Comparison of ENCODE assay signal across 25 cellular contexts in the genomic region with DNA sequence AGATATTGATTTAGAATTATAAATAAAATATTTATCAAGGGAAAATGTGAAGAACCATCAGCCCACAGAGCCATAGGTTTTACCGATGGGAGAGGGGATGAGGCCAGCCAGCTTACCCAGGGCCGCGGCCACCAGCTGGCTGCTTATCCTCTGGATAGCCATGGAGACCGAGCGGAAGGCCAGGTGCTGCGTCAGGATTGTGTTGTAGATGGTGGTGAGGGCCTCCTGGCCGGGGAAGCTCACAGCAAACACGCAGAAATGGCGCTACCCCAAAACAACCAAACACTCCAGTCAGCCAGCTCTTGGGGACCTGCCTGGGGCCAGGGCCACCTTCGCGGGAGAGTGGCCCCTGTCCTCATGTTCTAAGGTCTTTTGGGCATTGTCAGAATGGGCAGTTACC.
DNase-seq lines count a peak whose midpoint lies in the region; ATAC-seq, FAIRE-seq and TF ChIP-seq lines count a peak whose summit lies in the region.
"Had no signal": no experiment of that assay in that cellular context is flagged by ENCODE, and none has a peak within 500 bp of the region (broad histone marks: within the 10 kb centered on the region; RNA-seq: fewer than 3 reads in every experiment).

No MANE protein-coding gene starts in this region.

- no peak for FAIRE-seq in GM12878 (lab: Jason Lieb, UNC)
- FAIRE-seq: A204.1, D721Med, GM12892, GM19239, H1 had no signal

- RAD21 ChIA-PET in GM12878 (lab: Charles Lee; ENCODE audit: unreplicated experiment), result no interaction called here

- intact Hi-C loops in GM12878 (cut with micrococcal nuclease; ENCODE audit: unreplicated experiment), result no loop called here

- H3K4me1 ChIP-seq in GM12878 (ENCODE audit: control insufficient read depth, insufficient read depth, low read length), result peaks cover 36% of the 10 kb centered on the region

- H4K20me1 ChIP-seq in GM12878 (ENCODE audit: control insufficient read depth, insufficient read depth), result no peaks in the 10 kb centered on the region
- H4K20me1 ChIP-seq: BLaER1 had no signal

- peak; percentile 36 for DNase-seq in NCI-H146 (lab: John Stamatoyannopoulos, UW)
- DNase-seq in NCI-H146 treated with DMSO at 0.1 percent for 48 hours (lab: John Stamatoyannopoulos, UW; ENCODE audit: unreplicated experiment), result no peak
- peak; percentile 5 for DNase-seq in COLO668 (lab: John Stamatoyannopoulos, UW; ENCODE audit: unreplicated experiment)
- peak; percentile 53 to 72 for DNase-seq in SHP77 (lab: John Stamatoyannopoulos, UW)
- no peak for DNase-seq in GM12878 (ENCODE audit: low read depth, low spot score)
- no peak for DNase-seq in NCI-H226
- no peak for DNase-seq in dedifferentiated amniotic fluid mesenchymal stem cell (ENCODE audit: extremely low spot score)
- DNase-seq: CD4-positive, CD25-positive, alpha-beta regulatory T cell; CD8-positive, alpha-beta T cell; DMS 273 treated with DMSO at 0.1 percent for 48 hours; DMS79; EL; GDM1; GM23248; H7; HCEC 1CT had no signal

- peak overlapping the region; percentile 70 for H3K27ac ChIP-seq in GM12878 (ENCODE audit: control insufficient read depth, insufficient read depth)
- H3K27ac ChIP-seq: 22Rv1, BLaER1, C4-2B, GM23248 had no signal

- no peak overlapping the region for H3K4me3 ChIP-seq in GM12878
- H3K4me3 ChIP-seq: BLaER1, GM23248 had no signal

- no peaks in the 10 kb centered on the region for H3K27me3 ChIP-seq in GM12878 (replicated peaks in 1 of 2; ENCODE audit: control insufficient read depth in 2 of 2, insufficient read depth in 2 of 2, low read length in 1 of 2)

- SMC1A ChIA-PET in GM12878 (lab: Charles Lee; ENCODE audit: uncharacterized antibody, unreplicated experiment), result no interaction called here

- ATAC-seq in GM12878, result no peak
- no peak for ATAC-seq in activated CD4-positive, CD25-positive, alpha-beta regulatory T cell treated with anti-CD3 and anti-CD28 coated beads, Interleukin-2, amount 50 U/mL, for 24 hours
- ATAC-seq: CD8-positive, alpha-beta T cell had no signal

- no peak for TF ChIP-seq CTCF in GM12878 (IDR thresholded peaks at IDR 0.05 in 2 of 3, conservative IDR thresholded peaks at IDR 0.05 in 1 of 3; ENCODE audit: control insufficient read depth in 2 of 3, extremely low read depth in 1 of 3, insufficient read depth in 1 of 3, low read depth in 3 of 3, low read length in 3 of 3)

- H3K36me3 ChIP-seq in GM12878 (ENCODE audit: control insufficient read depth in 2 of 2, insufficient read depth in 2 of 2, low read length in 1 of 2), result 0 out of 4 replicates have a peak, but pooled peaks cover 0 to 3% of the 10 kb centered on the region in 2 experiments
- H3K36me3 ChIP-seq: BLaER1 had no signal

- no peak overlapping the region; the same call in 1 of the 2 replicates for H3K4me2 ChIP-seq in GM12878 (ENCODE audit: control insufficient read depth, insufficient read depth)
- H3K4me2 ChIP-seq: BLaER1 had no signal

- no peak for TF ChIP-seq RAD21 in GM12878 (IDR thresholded peaks at IDR 0.05; ENCODE audit: insufficient read depth, low read depth, low read length)

- H3K79me2 ChIP-seq in GM12878 (ENCODE audit: control insufficient read depth, insufficient read depth, low read length), result peaks cover 30% of the 10 kb centered on the region

- peaks cover 22% of the 10 kb centered on the region for H3K9me3 ChIP-seq in GM12878 (replicated peaks; ENCODE audit: control insufficient read depth, insufficient read depth, low read length)

- WGBS in GM12878 (ENCODE audit: insufficient coverage, insufficient replicate concordance, low lambda C conversion rate, missing lambda C conversion rate), result 53% methylated on average over 11 of the region's 11 CpGs

- H2AFZ ChIP-seq in GM12878 (ENCODE audit: control insufficient read depth, low read depth, low read length), result no peak overlapping the region
- H2AFZ ChIP-seq: GM23248 had no signal

- CTCF ChIA-PET in GM12878 (lab: Yijun Ruan, JAX), result no interaction called here

- H3K9ac ChIP-seq in GM12878 (ENCODE audit: control insufficient read depth, insufficient read depth, low read length), result 0 out of 2 replicates have a peak overlapping the region, but pooled peaks have one; percentile 28
- H3K9ac ChIP-seq: BLaER1, GM23248 had no signal

- POLR2A ChIA-PET in GM12878 (lab: Charles Lee), result no interaction called here

- TF ChIP-seq EP300 in GM12878 (IDR thresholded peaks at IDR 0.05; ENCODE audit: borderline replicate concordance in 1 of 2, control insufficient read depth in 1 of 2, low read depth in 2 of 2, low read length in 2 of 2), result no peak

- no TSS peak for BruUV-seq in GM12878 (replicated peaks; lab: Mats Ljungman, UMichigan)

- in situ Hi-C loops in GM12878 (cut with MboI), result no loop called here

- no peak for TF ChIP-seq POLR2A in GM12878 (IDR thresholded peaks at IDR 0.05; ENCODE audit: low read depth, low read length)

TF ChIP-seq in GM12878, 131 proteins besides CTCF, POLR2A, EP300 and RAD21:
- TF ChIP-seq SIN3A (IDR thresholded peaks at IDR 0.05; ENCODE audit: low read depth, low read length) (no peak), CREM (IDR thresholded peaks at IDR 0.05; ENCODE audit: low read depth) (no peak), HCFC1 (IDR thresholded peaks at IDR 0.05; ENCODE audit: low read length) (no peak), HDGF (IDR thresholded peaks at IDR 0.05) (no peak), POU2F2 (IDR thresholded peaks at IDR 0.05; ENCODE audit: borderline replicate concordance, low read depth, low read length) (no peak), KLF5 (IDR thresholded peaks at IDR 0.05; ENCODE audit: partially characterized antibody) (no peak), YY1 (IDR thresholded peaks at IDR 0.05; ENCODE audit: low read depth, low read length) (no peak), FOXM1 (IDR thresholded peaks at IDR 0.05; ENCODE audit: low read depth, low read length) (no peak), SRF (IDR thresholded peaks at IDR 0.05; ENCODE audit: low read depth in 2 of 2, low read length in 2 of 2) (no peak), KDM1A (IDR thresholded peaks at IDR 0.05; ENCODE audit: borderline replicate concordance) (no peak), ZNF384 (IDR thresholded peaks at IDR 0.05; ENCODE audit: borderline replicate concordance, low read depth, low read length) (no peak), TARDBP (IDR thresholded peaks at IDR 0.05; ENCODE audit: borderline replicate concordance) (no peak), YBX1 (IDR thresholded peaks at IDR 0.05) (no peak), KAT2A (conservative IDR thresholded peaks at IDR 0.05; ENCODE audit: control insufficient read depth, low read depth, low read length) (no peak), ZNF217 (IDR thresholded peaks at IDR 0.05) (no peak), SMAD5 (IDR thresholded peaks at IDR 0.05; ENCODE audit: low read depth) (no peak), BHLHE40 (IDR thresholded peaks at IDR 0.05; ENCODE audit: borderline replicate concordance in 1 of 2, low read depth in 2 of 2, low read length in 1 of 2) (no peak), SMARCA5 (IDR thresholded peaks at IDR 0.05) (no peak)
- TF ChIP-seq, protein P1, sequence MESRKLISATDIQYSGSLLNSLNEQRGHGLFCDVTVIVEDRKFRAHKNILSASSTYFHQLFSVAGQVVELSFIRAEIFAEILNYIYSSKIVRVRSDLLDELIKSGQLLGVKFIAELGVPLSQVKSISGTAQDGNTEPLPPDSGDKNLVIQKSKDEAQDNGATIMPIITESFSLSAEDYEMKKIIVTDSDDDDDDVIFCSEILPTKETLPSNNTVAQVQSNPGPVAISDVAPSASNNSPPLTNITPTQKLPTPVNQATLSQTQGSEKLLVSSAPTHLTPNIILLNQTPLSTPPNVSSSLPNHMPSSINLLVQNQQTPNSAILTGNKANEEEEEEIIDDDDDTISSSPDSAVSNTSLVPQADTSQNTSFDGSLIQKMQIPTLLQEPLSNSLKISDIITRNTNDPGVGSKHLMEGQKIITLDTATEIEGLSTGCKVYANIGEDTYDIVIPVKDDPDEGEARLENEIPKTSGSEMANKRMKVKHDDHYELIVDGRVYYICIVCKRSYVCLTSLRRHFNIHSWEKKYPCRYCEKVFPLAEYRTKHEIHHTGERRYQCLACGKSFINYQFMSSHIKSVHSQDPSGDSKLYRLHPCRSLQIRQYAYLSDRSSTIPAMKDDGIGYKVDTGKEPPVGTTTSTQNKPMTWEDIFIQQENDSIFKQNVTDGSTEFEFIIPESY (IDR thresholded peaks at IDR 0.05), result no peak
- TF ChIP-seq, protein P2, sequence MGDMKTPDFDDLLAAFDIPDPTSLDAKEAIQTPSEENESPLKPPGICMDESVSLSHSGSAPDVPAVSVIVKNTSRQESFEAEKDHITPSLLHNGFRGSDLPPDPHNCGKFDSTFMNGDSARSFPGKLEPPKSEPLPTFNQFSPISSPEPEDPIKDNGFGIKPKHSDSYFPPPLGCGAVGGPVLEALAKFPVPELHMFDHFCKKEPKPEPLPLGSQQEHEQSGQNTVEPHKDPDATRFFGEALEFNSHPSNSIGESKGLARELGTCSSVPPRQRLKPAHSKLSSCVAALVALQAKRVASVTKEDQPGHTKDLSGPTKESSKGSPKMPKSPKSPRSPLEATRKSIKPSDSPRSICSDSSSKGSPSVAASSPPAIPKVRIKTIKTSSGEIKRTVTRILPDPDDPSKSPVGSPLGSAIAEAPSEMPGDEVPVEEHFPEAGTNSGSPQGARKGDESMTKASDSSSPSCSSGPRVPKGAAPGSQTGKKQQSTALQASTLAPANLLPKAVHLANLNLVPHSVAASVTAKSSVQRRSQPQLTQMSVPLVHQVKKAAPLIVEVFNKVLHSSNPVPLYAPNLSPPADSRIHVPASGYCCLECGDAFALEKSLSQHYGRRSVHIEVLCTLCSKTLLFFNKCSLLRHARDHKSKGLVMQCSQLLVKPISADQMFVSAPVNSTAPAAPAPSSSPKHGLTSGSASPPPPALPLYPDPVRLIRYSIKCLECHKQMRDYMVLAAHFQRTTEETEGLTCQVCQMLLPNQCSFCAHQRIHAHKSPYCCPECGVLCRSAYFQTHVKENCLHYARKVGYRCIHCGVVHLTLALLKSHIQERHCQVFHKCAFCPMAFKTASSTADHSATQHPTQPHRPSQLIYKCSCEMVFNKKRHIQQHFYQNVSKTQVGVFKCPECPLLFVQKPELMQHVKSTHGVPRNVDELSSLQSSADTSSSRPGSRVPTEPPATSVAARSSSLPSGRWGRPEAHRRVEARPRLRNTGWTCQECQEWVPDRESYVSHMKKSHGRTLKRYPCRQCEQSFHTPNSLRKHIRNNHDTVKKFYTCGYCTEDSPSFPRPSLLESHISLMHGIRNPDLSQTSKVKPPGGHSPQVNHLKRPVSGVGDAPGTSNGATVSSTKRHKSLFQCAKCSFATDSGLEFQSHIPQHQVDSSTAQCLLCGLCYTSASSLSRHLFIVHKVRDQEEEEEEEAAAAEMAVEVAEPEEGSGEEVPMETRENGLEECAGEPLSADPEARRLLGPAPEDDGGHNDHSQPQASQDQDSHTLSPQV (IDR thresholded peaks at IDR 0.05), result no peak

Comparison
In these comparisons a context has a peak if more than half of its experiments do, and no peak if none do; other contexts are left out.
1. DNase-seq: peak in NCI-H146 (single experiment), COLO668 (single experiment) and SHP77 (2 of 2); none in NCI-H146 treated with DMSO at 0.1 percent for 48 hours (single experiment), GM12878 (single experiment), NCI-H226 (single experiment) and dedifferentiated amniotic fluid mesenchymal stem cell (single experiment).